Comparison of ENCODE assay signal across 15 cellular contexts in the genomic region with DNA sequence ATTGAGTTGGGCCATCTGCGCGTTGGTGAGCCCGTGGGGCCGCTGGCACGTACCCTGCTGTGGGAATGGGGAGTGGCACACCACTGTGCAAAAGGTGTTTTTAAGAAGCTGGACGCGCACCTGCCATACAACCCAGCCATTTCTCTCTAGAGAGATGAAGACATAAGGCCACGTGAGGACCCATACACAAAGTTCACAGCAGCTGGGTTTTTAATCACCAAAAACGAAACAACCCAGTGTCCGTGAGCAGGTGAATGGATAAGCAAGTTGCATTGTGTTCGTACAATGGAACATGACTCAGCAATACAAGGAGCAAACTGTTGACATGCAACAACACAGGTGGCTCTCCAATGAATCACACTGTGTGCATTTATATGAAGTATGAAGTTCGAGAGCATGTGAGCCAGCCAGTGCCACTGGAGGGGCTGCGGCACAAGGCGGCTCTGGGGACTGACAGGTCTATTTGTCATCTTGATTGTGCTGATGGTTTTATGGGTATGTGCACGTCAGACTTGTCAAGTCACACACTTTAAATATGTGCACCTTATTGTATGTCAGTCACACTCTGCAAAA. TPM values are rescaled to one million over a fixed set of nuclear protein-coding genes. Genes with fewer than 3 reads are reported as not detected.
DNase-seq lines count a peak whose midpoint lies in the region; ATAC-seq and TF ChIP-seq lines count a peak whose summit lies in the region.
"Had no signal": no experiment of that assay in that cellular context is flagged by ENCODE, and none has a peak within 500 bp of the region (broad histone marks: within the 10 kb centered on the region; RNA-seq: fewer than 3 reads in every experiment).

No MANE protein-coding gene starts in this region.

- no peak overlapping the region for H3K4me3 ChIP-seq in HAP-1
- H3K4me3 ChIP-seq in mucosa of descending colon: no peak overlapping the region
- no peak overlapping the region for H3K4me3 ChIP-seq in heart left ventricle
- H3K4me3 ChIP-seq: thoracic aorta had no signal

- 70 to 82% (median 73%) methylated on average over 15 of the region's 15 CpGs for WGBS in heart left ventricle, 4 donors

- ATAC-seq in mucosa of descending colon (peak; percentile 56), heart left ventricle (no peak)
- ATAC-seq: sciatic nerve had no signal

- in situ Hi-C loops in HAP-1 (cut with MboI; ENCODE audit: low sequenced_read_pairs): no loop called here
- in situ Hi-C loops in ACHN (cut with HindIII; ENCODE audit: low pct_ligation_motif_present, low pct_unique_long_range_greater_than_20kb, low sequenced_read_pairs): no loop called here

- peaks cover 26% of the 10 kb centered on the region for H3K4me1 ChIP-seq in HAP-1
- no peaks in the 10 kb centered on the region for H3K4me1 ChIP-seq in mucosa of descending colon (ENCODE audit: low read depth)
- peaks cover 0 to 7% (median 0%) of the 10 kb centered on the region in 12 donors for H3K4me1 ChIP-seq in heart left ventricle

- TF ChIP-seq CTCF in mucosa of descending colon (IDR thresholded peaks at IDR 0.05): no peak
- TF ChIP-seq CTCF in heart left ventricle (IDR thresholded peaks at IDR 0.05): no peak

- H3K36me3 ChIP-seq in HAP-1 (replicated peaks): no peaks in the 10 kb centered on the region
- no peaks in the 10 kb centered on the region for H3K36me3 ChIP-seq in mucosa of descending colon (ENCODE audit: low read depth)
- H3K36me3 ChIP-seq in heart left ventricle: no peaks in the 10 kb centered on the region
- H3K36me3 ChIP-seq: thoracic aorta had no signal

- no peak for TF ChIP-seq POLR2A in heart left ventricle (IDR thresholded peaks at IDR 0.05)

- no peaks in the 10 kb centered on the region for H3K9me3 ChIP-seq in HAP-1
- H3K9me3 ChIP-seq in mucosa of descending colon: no peaks in the 10 kb centered on the region
- H3K9me3 ChIP-seq in heart left ventricle: no peaks in the 10 kb centered on the region
- H3K9me3 ChIP-seq: thoracic aorta had no signal

- peak; percentile 80 to 94 for DNase-seq in HAP-1 (ENCODE audit: low spot score in 2 of 2)
- DNase-seq in NCI-H1930 (lab: John Stamatoyannopoulos, UW): peak; percentile 91 to 96
- DNase-seq in RPMI8226: peak; percentile 94
- DNase-seq in mucosa of descending colon: no peak
- DNase-seq in stimulated activated CD4-positive, alpha-beta T cell treated with anti-CD3 and anti-CD28 coated beads, Interleukin-2, amount 100 ng/mL, for 48 hours: no peak
- DNase-seq in ACHN: no peak
- no peak for DNase-seq in T-helper 9 cell
- no peak for DNase-seq in heart left ventricle
- DNase-seq: activated gamma-delta T cell, cerebellar nuclear complex, KG1 had no signal

- no peak overlapping the region for H3K27ac ChIP-seq in heart left ventricle
- H3K27ac ChIP-seq: thoracic aorta had no signal

- H3K27me3 ChIP-seq in HAP-1 (ENCODE audit: low read depth): no peaks in the 10 kb centered on the region
- H3K27me3 ChIP-seq in heart left ventricle: peaks cover 0 to 17% (median 4%) of the 10 kb centered on the region in 9 donors

- intact Hi-C loops in mucosa of descending colon (cut with DNase I, micrococcal nuclease) (no loop called here), heart left ventricle (cut with DNase I) (loop anchor here in 1 of 10 donors (10.0 kb wide), 1 partner anchor 215 kb away; no protein-coding TSS in a partner anchor)

RNA-seq across cellular contexts. Expression of gene PANX2, which starts 30.6 kb away (rescaled TPM):
- total RNA-seq in mucosa of descending colon: under 1 TPM in 1 of 3 donors, not detected in 2; 0.44 TPM
- under 1 TPM in 5 of 9 donors, not detected in 4; 0.08 to 0.77 (median 0.56) TPM for total RNA-seq in heart left ventricle
- polyA plus RNA-seq in heart left ventricle: under 1 TPM in 1 of 2 donors, not detected in 1; 0.08 TPM

RNA-seq across cellular contexts. Expression of gene TRABD, which starts 45.8 kb away (rescaled TPM):
- total RNA-seq in mucosa of descending colon (10 to 100 TPM; 36.8 to 52.6 (median 42.7) TPM), heart left ventricle (10 to 100 TPM; 14.3 to 28.1 (median 17.5) TPM)
- 10 to 100 TPM; 25.8 to 32.9 TPM for polyA plus RNA-seq in heart left ventricle

RNA-seq across cellular contexts. Expression of gene MOV10L1, which starts 50.1 kb away (rescaled TPM):
- total RNA-seq in mucosa of descending colon: 1 to 10 TPM in 1 of 3 donors, under 1 TPM in 2; 0.29 to 1.0 (median 0.49) TPM
- total RNA-seq in heart left ventricle: under 1 TPM in 3 of 9 donors, not detected in 6; 0.09 to 0.63 (median 0.13) TPM
- under 1 TPM; 0.06 to 0.27 TPM for polyA plus RNA-seq in heart left ventricle
- polyA plus RNA-seq: keratinocyte had no signal

RNA-seq across cellular contexts. Expression of gene MLC1, which starts 54.7 kb away (rescaled TPM):
- total RNA-seq in mucosa of descending colon (under 1 TPM in 1 of 3 donors, not detected in 2; 0.16 TPM), heart left ventricle (under 1 TPM in 4 of 9 donors, not detected in 5; 0.07 to 0.80 (median 0.30) TPM)
- polyA plus RNA-seq in heart left ventricle: under 1 TPM; 0.03 to 0.19 TPM
- total RNA-seq: myocyte had no signal
- polyA plus RNA-seq: keratinocyte had no signal

Comparison
In these comparisons a context has a peak if more than half of its experiments do, and no peak if none do; other contexts are left out.
1. DNase-seq: peak in HAP-1 (2 of 2), NCI-H1930 (2 of 2) and RPMI8226 (single experiment); none in mucosa of descending colon (0 of 3), stimulated activated CD4-positive, alpha-beta T cell treated with anti-CD3 and anti-CD28 coated beads, Interleukin-2, amount 100 ng/mL, for 48 hours (0 of 2), ACHN (single experiment), T-helper 9 cell (single experiment) and heart left ventricle (0 of 5).